ENCODE assay signal across 28 cellular contexts in genomic region chr4:185752881-185753280, GRCh38.
"Had no signal": no experiment of that assay in that cellular context is flagged by ENCODE, and none has a peak within 500 bp of the region (broad histone marks: within the 10 kb centered on the region; RNA-seq: fewer than 3 reads in every experiment).

No MANE protein-coding gene starts in this region.

- ATAC-seq: heart right ventricle; left colon; natural killer cell; psoas muscle; right cardiac atrium; sciatic nerve; stimulated activated memory B cell treated with anti-CD40 and anti-IgM and Interleukin-4, amounts not matched to agents 10 μg/mL and 1 μg/mL and 100 μg/mL, for 72 hours; stimulated activated naive CD8-positive, alpha-beta T cell treated with anti-CD3 and anti-CD28 coated beads, Interleukin-15, amount 100 ng/mL, for 72 hours had no signal

- H3K4me2 ChIP-seq: hepatocyte, neural progenitor cell had no signal

- H3K27ac Mint-ChIP-seq: memory B cell; naive B cell; natural killer cell; nephron progenitor cell; neural progenitor cell; stimulated activated memory B cell treated with anti-CD40 and anti-IgM and Interleukin-4, amounts not matched to agents 10 μg/mL and 1 μg/mL and 100 μg/mL, for 72 hours; stimulated activated naive CD8-positive, alpha-beta T cell treated with anti-CD3 and anti-CD28 coated beads, Interleukin-15, amount 100 ng/mL, for 72 hours; type B pancreatic cell had no signal

- H3K9ac ChIP-seq: neural progenitor cell, parathyroid adenoma had no signal

- H3K4me3 Mint-ChIP-seq: memory B cell; naive B cell; natural killer cell; nephron progenitor cell; neural progenitor cell; stimulated activated memory B cell treated with anti-CD40 and anti-IgM and Interleukin-4, amounts not matched to agents 10 μg/mL and 1 μg/mL and 100 μg/mL, for 72 hours; stimulated activated naive CD8-positive, alpha-beta T cell treated with anti-CD3 and anti-CD28 coated beads, Interleukin-15, amount 100 ng/mL, for 72 hours; type B pancreatic cell had no signal

- H3K4me1 ChIP-seq: parathyroid adenoma, psoas muscle, uterus had no signal

- H3K9me3 Mint-ChIP-seq: nephron progenitor cell; neural progenitor cell; stimulated activated naive CD8-positive, alpha-beta T cell treated with anti-CD3 and anti-CD28 coated beads, Interleukin-15, amount 100 ng/mL, for 72 hours had no signal

- H3K36me3 Mint-ChIP-seq: memory B cell; naive B cell; natural killer cell; stimulated activated memory B cell treated with anti-CD40 and anti-IgM and Interleukin-4, amounts not matched to agents 10 μg/mL and 1 μg/mL and 100 μg/mL, for 72 hours; type B pancreatic cell had no signal

- H3K4me1 Mint-ChIP-seq: naive B cell; natural killer cell; nephron progenitor cell; stimulated activated memory B cell treated with anti-CD40 and anti-IgM and Interleukin-4, amounts not matched to agents 10 μg/mL and 1 μg/mL and 100 μg/mL, for 72 hours; stimulated activated naive CD8-positive, alpha-beta T cell treated with anti-CD3 and anti-CD28 coated beads, Interleukin-15, amount 100 ng/mL, for 72 hours had no signal

- H3K79me2 ChIP-seq: parathyroid adenoma had no signal

- H3K36me3 ChIP-seq: left ventricle myocardium inferior, neural progenitor cell, neutrophil, tibial nerve, uterus had no signal

- H2AFZ ChIP-seq: hepatocyte, neural progenitor cell, parathyroid adenoma had no signal

- DNase-seq: heart right ventricle; islet precursor cell; left colon; left ventricle myocardium inferior; naive B cell; natural killer cell; nephron progenitor cell; occipital lobe; psoas muscle; right cardiac atrium; small intestine; stimulated activated CD4-positive, alpha-beta T cell treated with anti-CD3 and anti-CD28 coated beads, Interleukin-1b, Interleukin-23, amount 100 ng/mL, for 48 hours; stimulated activated CD4-positive, alpha-beta T cell treated with anti-CD3 and anti-CD28 coated beads, Interleukin-2, amount 100 ng/mL, for 48 hours; stimulated activated CD4-positive, alpha-beta T cell treated with anti-CD3 and anti-CD28 coated beads, Interleukin-4, amount 100 ng/mL, for 4 hours; stimulated activated CD8-positive, alpha-beta memory T cell treated with anti-CD3 and anti-CD28 coated beads, Interleukin-4, amount 100 ng/mL, for 48 hours; stimulated activated naive CD4-positive, alpha-beta T cell treated with Interleukin-2 at 50 U/mL for 16 hours; stimulated activated naive CD8-positive, alpha-beta T cell treated with anti-CD3 and anti-CD28 coated beads, Interleukin-15, amount 100 ng/mL, for 72 hours; substantia nigra; uterus had no signal

- H3K27me3 ChIP-seq: heart right ventricle, hepatocyte, neural progenitor cell, neutrophil, tibial nerve, uterus had no signal

- H3K27ac ChIP-seq: heart right ventricle, hepatocyte, left ventricle myocardium inferior, neural progenitor cell, neutrophil, parathyroid adenoma, psoas muscle, tibial nerve, uterus had no signal

- H3K4me3 ChIP-seq: heart right ventricle, hepatocyte, left ventricle myocardium inferior, neural progenitor cell, psoas muscle, tibial nerve, uterus had no signal

- H3K9me3 ChIP-seq: heart right ventricle, left ventricle myocardium inferior, neutrophil, psoas muscle, tibial nerve, uterus had no signal
